In the genomic region with DNA sequence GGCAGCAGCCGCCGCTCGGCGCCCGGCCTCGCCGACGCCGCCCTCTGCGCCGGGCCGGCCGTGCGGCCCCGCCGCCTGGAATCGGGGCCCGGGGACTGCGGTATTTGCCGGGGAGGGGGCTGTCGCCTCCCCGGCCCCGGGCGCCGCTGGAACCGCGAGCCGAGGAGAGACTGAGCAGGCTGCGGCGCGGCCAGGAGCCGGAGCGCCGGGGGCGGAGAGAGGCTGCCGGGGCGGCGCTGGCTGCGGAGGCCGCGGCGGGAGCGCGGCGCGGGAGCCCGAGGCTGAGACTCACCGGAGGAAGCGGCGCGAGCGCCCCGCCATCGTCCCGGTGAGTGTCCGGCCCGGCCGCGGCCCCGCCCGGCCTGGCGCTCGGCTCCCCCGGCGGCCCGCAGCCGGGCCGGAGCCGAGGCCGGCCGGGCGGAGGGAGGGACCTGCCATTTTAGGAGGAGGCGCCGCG, we compare ENCODE assay signal across 8 cellular contexts. TPM values are rescaled to one million over a fixed set of nuclear protein-coding genes. Genes with fewer than 3 reads are reported as not detected.
A peak's percentile ranks its signal among the peaks of the same experiment; 100 is the strongest.
DNase-seq lines count a peak whose midpoint lies in the region; ATAC-seq and TF ChIP-seq lines count a peak whose summit lies in the region.

No MANE protein-coding gene starts in this region.

- peaks cover 47% of the 10 kb centered on the region for H3K79me2 ChIP-seq in GM23338 (replicated peaks; ENCODE audit: insufficient read depth)

- ATAC-seq in GM23338 (no peak), GM18868 (IDR thresholded peaks at IDR 0.05; ENCODE audit: unreplicated experiment) (no peak)
- ATAC-seq in activated CD8-positive, alpha-beta T cell treated with anti-CD3 and anti-CD28 coated beads for 36 hours: no peak

- H3K27ac Mint-ChIP-seq in GM23338: no peak overlapping the region
- H3K27ac Mint-ChIP-seq in activated CD8-positive, alpha-beta T cell treated with anti-CD3 and anti-CD28 coated beads for 36 hours: no peak overlapping the region

- H3K4me3 ChIP-seq in BE2C (ENCODE audit: low read depth, low read length) (peak overlapping the region; percentile 85), GM23338 (peak overlapping the region; percentile 85), skin epidermis (peak overlapping the region; percentile 54 to 99 (median 87))

- H2AFZ ChIP-seq in GM23338: no peak overlapping the region

- POLR2A ChIA-PET in activated CD8-positive, alpha-beta T cell treated with anti-CD3 and anti-CD28 coated beads for 36 hours (lab: Charles Lee): interaction anchor here (0.7 to 1.7 kb wide), 8 partner anchors 13 to 196 kb away, joined by 3 to 7 read pairs (median 6); partner anchors contain the start of gene VPS26C

- H3K4me1 ChIP-seq in BE2C: no peaks in the 10 kb centered on the region
- peaks cover 40% of the 10 kb centered on the region for H3K4me1 ChIP-seq in GM23338 (ENCODE audit: insufficient read depth)

- DNase-seq in BE2C: peak; percentile 11
- DNase-seq in GM23338 (ENCODE audit: low spot score): no peak
- peak; percentile 25 for DNase-seq in activated CD8-positive, alpha-beta T cell treated with anti-CD3 and anti-CD28 coated beads for 36 hours
- peak in 31 of 42 donors; percentile 3 to 64 (median 29) for DNase-seq in head of caudate nucleus
- no peak for DNase-seq in OCI-M1 (lab: John Stamatoyannopoulos, UW)
- no peak for DNase-seq in Kasumi-1 (lab: John Stamatoyannopoulos, UW)

- intact Hi-C loops in activated CD8-positive, alpha-beta T cell treated with anti-CD3 and anti-CD28 coated beads for 36 hours (cut with micrococcal nuclease): loop anchor here (5.0 kb wide), 1 partner anchor 100 kb away; the partner anchor contains the start of gene VPS26C
- intact Hi-C loops in head of caudate nucleus (cut with DNase I): loop anchor here (5.0 kb wide), 3 partner anchors 90 to 295 kb away; partner anchors contain the start of genes PIGP and TTC3

- CTCF ChIA-PET in activated CD8-positive, alpha-beta T cell treated with anti-CD3 and anti-CD28 coated beads for 36 hours (lab: Charles Lee): no interaction called here

- H3K27me3 Mint-ChIP-seq in GM23338 (ENCODE audit: insufficient read depth, low read depth, poor library complexity): peaks cover 16% of the 10 kb centered on the region
- no peaks in the 10 kb centered on the region for H3K27me3 Mint-ChIP-seq in activated CD8-positive, alpha-beta T cell treated with anti-CD3 and anti-CD28 coated beads for 36 hours

- H3F3A ChIP-seq in GM23338 (replicated peaks; ENCODE audit: low read depth): peaks cover 3% of the 10 kb centered on the region; the same call in 1 of the 2 replicates

- H4K20me1 ChIP-seq in GM23338 (replicated peaks; ENCODE audit: insufficient read depth): peaks cover 37% of the 10 kb centered on the region

- TF ChIP-seq CTCF in BE2C (IDR thresholded peaks at IDR 0.05; ENCODE audit: low read depth, low read length) (no peak), GM23338 (conservative IDR thresholded peaks at IDR 0.05; ENCODE audit: low read depth in 2 of 2) (no peak)
- no peak for TF ChIP-seq CTCF in activated CD8-positive, alpha-beta T cell treated with anti-CD3 and anti-CD28 coated beads for 36 hours (IDR thresholded peaks at IDR 0.05)

- peaks cover 44% of the 10 kb centered on the region for H3K4me1 Mint-ChIP-seq in GM23338
- H3K4me1 Mint-ChIP-seq in activated CD8-positive, alpha-beta T cell treated with anti-CD3 and anti-CD28 coated beads for 36 hours (ENCODE audit: low read depth): peaks cover 36% of the 10 kb centered on the region

- H3K27ac ChIP-seq in GM23338 (ENCODE audit: low read depth): no peak overlapping the region
- H3K27ac ChIP-seq in skin epidermis: peak overlapping the region; percentile 94 to 100 (median 100)

- peaks cover 3% of the 10 kb centered on the region; the same call in 1 of the 2 replicates for H3K36me3 ChIP-seq in BE2C
- H3K36me3 ChIP-seq in GM23338 (ENCODE audit: insufficient read depth): no peaks in the 10 kb centered on the region

- no peaks in the 10 kb centered on the region for H3K27me3 ChIP-seq in BE2C
- H3K27me3 ChIP-seq in GM23338 (ENCODE audit: insufficient read depth): no peaks in the 10 kb centered on the region

- H3K4me2 ChIP-seq in GM23338: peak overlapping the region; percentile 79; the same call in 1 of the 2 replicates

- peaks cover 13% of the 10 kb centered on the region; the same call in 1 of the 2 replicates for H3K9me2 ChIP-seq in GM23338 (ENCODE audit: insufficient read depth)

- H3K9me3 ChIP-seq in BE2C: no peaks in the 10 kb centered on the region

- H3K36me3 Mint-ChIP-seq in GM23338 (ENCODE audit: low read depth): peaks cover 7% of the 10 kb centered on the region
- H3K36me3 Mint-ChIP-seq in activated CD8-positive, alpha-beta T cell treated with anti-CD3 and anti-CD28 coated beads for 36 hours (ENCODE audit: low read depth): peaks cover 11% of the 10 kb centered on the region

- H3K4me3 Mint-ChIP-seq in GM23338: peak overlapping the region; percentile 98; the same call in 2 of the 3 replicates
- peak overlapping the region; percentile 89 for H3K4me3 Mint-ChIP-seq in activated CD8-positive, alpha-beta T cell treated with anti-CD3 and anti-CD28 coated beads for 36 hours

- H3K9me3 Mint-ChIP-seq in GM23338: peaks cover 5% of the 10 kb centered on the region
- no peaks in the 10 kb centered on the region for H3K9me3 Mint-ChIP-seq in activated CD8-positive, alpha-beta T cell treated with anti-CD3 and anti-CD28 coated beads for 36 hours

TF ChIP-seq in GM23338, 12 proteins besides CTCF, POLR2A, EP300 and RAD21:
- TF ChIP-seq POLR2AphosphoS5 (IDR thresholded peaks at IDR 0.05; ENCODE audit: low read depth) (no peak), ZNF114 (CRISPR knock-in tag; IDR thresholded peaks at IDR 0.05) (no peak)
- TF ChIP-seq, protein P1, sequence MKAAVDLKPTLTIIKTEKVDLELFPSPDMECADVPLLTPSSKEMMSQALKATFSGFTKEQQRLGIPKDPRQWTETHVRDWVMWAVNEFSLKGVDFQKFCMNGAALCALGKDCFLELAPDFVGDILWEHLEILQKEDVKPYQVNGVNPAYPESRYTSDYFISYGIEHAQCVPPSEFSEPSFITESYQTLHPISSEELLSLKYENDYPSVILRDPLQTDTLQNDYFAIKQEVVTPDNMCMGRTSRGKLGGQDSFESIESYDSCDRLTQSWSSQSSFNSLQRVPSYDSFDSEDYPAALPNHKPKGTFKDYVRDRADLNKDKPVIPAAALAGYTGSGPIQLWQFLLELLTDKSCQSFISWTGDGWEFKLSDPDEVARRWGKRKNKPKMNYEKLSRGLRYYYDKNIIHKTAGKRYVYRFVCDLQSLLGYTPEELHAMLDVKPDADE (IDR thresholded peaks at IDR 0.05): no peak

RNA-seq across cellular contexts. Expression of gene DYRK1A, which starts 0.8 kb away (rescaled TPM):
- 23.5 TPM for polyA plus RNA-seq in BE2C (2012; ENCODE audit: insufficient read depth, insufficient read length, low read depth)
- total RNA-seq in GM23338 (2014; rRNA removed; shearing (Covaris generic)): 82.9 and 84.7 TPM in 2 replicates
- 10.3 and 11.0 TPM in 2 replicates for polyA plus RNA-seq in GM23338 (2016; fragmentation: Nextera tagmentation; extraction: Ambion mirVana)
- total RNA-seq in activated CD8-positive, alpha-beta T cell treated with anti-CD3 and anti-CD28 coated beads for 36 hours: 10 to 100 TPM; 57.5 to 58.7 TPM

Comparison
In these comparisons a context has a peak if more than half of its experiments do, and no peak if none do; other contexts are left out.
1. DNase-seq: peak in BE2C (single experiment), activated CD8-positive, alpha-beta T cell treated with anti-CD3 and anti-CD28 coated beads for 36 hours (single experiment) and head of caudate nucleus (31 of 42); none in GM23338 (single experiment), OCI-M1 (single experiment) and Kasumi-1 (0 of 2).
2. Peak in every context shown above with its lines, with median percentiles within 50 percentile points of each other: H3K4me3 ChIP-seq.